ENCODE assay signal across 16 cellular contexts in genomic region chr7:155293721-155294642, GRCh38.
"Had no signal": no experiment of that assay in that cellular context is flagged by ENCODE, and none has a peak within 500 bp of the region (broad histone marks: within the 10 kb centered on the region; RNA-seq: fewer than 3 reads in every experiment).

No MANE protein-coding gene starts in this region.

- H3K36me3 ChIP-seq: brain microvascular endothelial cell, pancreas, stomach, vagina had no signal

- H3K27me3 ChIP-seq: brain microvascular endothelial cell, pancreas, stomach, vagina had no signal

- H3K9me3 ChIP-seq: pancreas, stomach, vagina had no signal

- DNase-seq: activated B cell treated with CpG ODN at 0.5 μM for 24 hours; activated CD4-positive, alpha-beta T cell treated with anti-CD3 and anti-CD28 coated beads, Interleukin-2, amount 10 ng/mL, durations not matched to agents 24 days and 14 days; activated gamma-delta T cell; activated T-cell treated with anti-CD3 and anti-CD28 coated beads, Interleukin-2, amount 50 U/mL, for 24 hours; amygdala; brain microvascular endothelial cell; cerebellar nuclear complex; dermis blood vessel endothelial cell; left colon; nephron progenitor cell; pancreas; stomach had no signal

- H3K27me3 Mint-ChIP-seq: activated CD4-positive, alpha-beta T cell treated with anti-CD3 and anti-CD28 coated beads, Interleukin-2, amount 10 ng/mL, durations not matched to agents 24 days and 14 days; activated naive CD8-positive, alpha-beta T cell; activated T-cell treated with anti-CD3 and anti-CD28 coated beads, Interleukin-2, amount 50 U/mL, for 24 hours had no signal

- H3K4me3 ChIP-seq: pancreas, skin epidermis, stomach, vagina had no signal

- ATAC-seq: left colon, pancreas had no signal

- H3K36me3 Mint-ChIP-seq: activated naive CD8-positive, alpha-beta T cell had no signal

- H3K27ac ChIP-seq: brain microvascular endothelial cell, pancreas, skin epidermis, stomach, vagina had no signal

- H3K9me3 Mint-ChIP-seq: activated B cell treated with CpG ODN at 0.5 μM for 24 hours; activated CD4-positive, alpha-beta T cell treated with anti-CD3 and anti-CD28 coated beads, Interleukin-2, amount 10 ng/mL, durations not matched to agents 24 days and 14 days; activated T-cell treated with anti-CD3 and anti-CD28 coated beads, Interleukin-2, amount 50 U/mL, for 24 hours; T-helper 1 cell treated with Interleukin-12 subunit alpha and Interleukin-12 subunit beta and Interleukin-4 antibody, amounts not matched to agents 30 μg/mL and 1 μg/mL, for 36 hours had no signal

- H3K4me3 Mint-ChIP-seq: activated B cell treated with CpG ODN at 0.5 μM for 24 hours; activated CD4-positive, alpha-beta T cell treated with anti-CD3 and anti-CD28 coated beads, Interleukin-2, amount 10 ng/mL, durations not matched to agents 24 days and 14 days; activated naive CD8-positive, alpha-beta T cell; activated T-cell treated with anti-CD3 and anti-CD28 coated beads, Interleukin-2, amount 50 U/mL, for 24 hours; nephron progenitor cell; T-helper 1 cell treated with Interleukin-12 subunit alpha and Interleukin-12 subunit beta and Interleukin-4 antibody, amounts not matched to agents 30 μg/mL and 1 μg/mL, for 36 hours had no signal

- H3K27ac Mint-ChIP-seq: activated B cell treated with CpG ODN at 0.5 μM for 24 hours; activated CD4-positive, alpha-beta T cell treated with anti-CD3 and anti-CD28 coated beads, Interleukin-2, amount 10 ng/mL, durations not matched to agents 24 days and 14 days; activated naive CD8-positive, alpha-beta T cell; activated T-cell treated with anti-CD3 and anti-CD28 coated beads, Interleukin-2, amount 50 U/mL, for 24 hours; nephron progenitor cell; T-helper 1 cell treated with Interleukin-12 subunit alpha and Interleukin-12 subunit beta and Interleukin-4 antibody, amounts not matched to agents 30 μg/mL and 1 μg/mL, for 36 hours had no signal

- FAIRE-seq: pancreas had no signal
